Comparison of ENCODE assay signal across 9 cellular contexts in genomic region chrX:37846141-37846540, GRCh38. TPM values are rescaled to one million over a fixed set of nuclear protein-coding genes. Genes with fewer than 3 reads are reported as not detected.
DNase-seq lines count a peak whose midpoint lies in the region; ATAC-seq, FAIRE-seq and TF ChIP-seq lines count a peak whose summit lies in the region.
"Had no signal": no experiment of that assay in that cellular context is flagged by ENCODE, and none has a peak within 500 bp of the region (broad histone marks: within the 10 kb centered on the region; RNA-seq: fewer than 3 reads in every experiment).

No MANE protein-coding gene starts in this region.

- H3K27me3 ChIP-seq in esophagus (ENCODE audit: control insufficient read depth in 1 of 2, insufficient read depth in 2 of 2, low read length in 2 of 2) (peaks cover 0 to 3% of the 10 kb centered on the region in 2 donors), gastrocnemius medialis (no peaks in the 10 kb centered on the region), pancreas (no peaks in the 10 kb centered on the region), small intestine (ENCODE audit: control insufficient read depth in 2 of 2, insufficient read depth in 2 of 2, low read length in 2 of 2) (no peaks in the 10 kb centered on the region)

- in situ Hi-C loops in gastrocnemius medialis (cut with MboI; ENCODE audit: low sequenced_read_pairs in 4 of 4) = no loop called here

- H3K9me3 ChIP-seq in esophagus (ENCODE audit: control insufficient read depth in 2 of 2, insufficient read depth in 1 of 2, low read depth in 1 of 2, low read length in 1 of 2) (no peaks in the 10 kb centered on the region), gastrocnemius medialis (no peaks in the 10 kb centered on the region), pancreas (no peaks in the 10 kb centered on the region), small intestine (ENCODE audit: control insufficient read depth, low read depth) (no peaks in the 10 kb centered on the region)

- no peak for TF ChIP-seq POLR2A in gastrocnemius medialis (IDR thresholded peaks at IDR 0.05)

- H3K27ac ChIP-seq in esophagus (ENCODE audit: low read depth in 2 of 2, low read length in 1 of 2) (peak overlapping the region; percentile 30 to 82), gastrocnemius medialis (peak overlapping the region; percentile 86 to 90 (median 88)), pancreas (no peak overlapping the region), small intestine (ENCODE audit: low read depth in 1 of 2, low read length in 1 of 2) (peak overlapping the region in 1 of 2 donors; percentile 39)

- DNase-seq in NCI-H1417 (lab: John Stamatoyannopoulos, UW) = peak in 2 of 3 experiments; percentile 7 to 46
- DNase-seq in NCI-H1417 treated with DMSO at 0.1 percent for 48 hours (lab: John Stamatoyannopoulos, UW) = no peak
- DNase-seq in WTC11 (ENCODE audit: low spot score) = no peak
- DNase-seq in gastrocnemius medialis = no peak
- no peak for DNase-seq in pancreas
- DNase-seq in pons (ENCODE audit: low spot score) = no peak
- no peak for DNase-seq in small intestine

- H3K4me1 ChIP-seq in esophagus (ENCODE audit: control insufficient read depth in 2 of 2, insufficient read depth in 2 of 2, low read length in 1 of 2) (no peaks in the 10 kb centered on the region), gastrocnemius medialis (peaks cover 0 to 4% of the 10 kb centered on the region in 2 donors), pancreas (no peaks in the 10 kb centered on the region), small intestine (ENCODE audit: control insufficient read depth in 2 of 2, insufficient read depth in 1 of 2, low read depth in 1 of 2, low read length in 1 of 2) (no peaks in the 10 kb centered on the region)

- CTCF ChIA-PET in WTC11 (lab: Charles Lee) = no interaction called here

- H3K36me3 ChIP-seq in esophagus (ENCODE audit: control insufficient read depth in 2 of 2, insufficient read depth in 2 of 2, low read length in 1 of 2) = no peaks in the 10 kb centered on the region
- H3K36me3 ChIP-seq in gastrocnemius medialis = no peaks in the 10 kb centered on the region
- H3K36me3 ChIP-seq in pancreas = no peaks in the 10 kb centered on the region
- no peaks in the 10 kb centered on the region for H3K36me3 ChIP-seq in small intestine (ENCODE audit: control insufficient read depth in 2 of 2, insufficient read depth in 2 of 2, low read length in 2 of 2)

- WGBS in esophagus, 2 donors = 61 to 65% methylated on average over 3 of the region's 3 CpGs
- WGBS in pancreas, 2 donors = 74 to 83% methylated on average over 3 of the region's 3 CpGs
- 65 to 73% (median 73%) methylated on average over 3 of the region's 3 CpGs for WGBS in small intestine, 3 donors

- no peak for ATAC-seq in WTC11
- ATAC-seq in gastrocnemius medialis = no peak
- no peak for ATAC-seq in pancreas

- intact Hi-C loops in gastrocnemius medialis (cut with DNase I; ENCODE audit: low total_unique reads) = loop anchor here (2.0 kb wide), 1 partner anchor 27 kb away; no protein-coding TSS in a partner anchor
- intact Hi-C loops in pancreas (cut with DNase I) = no loop called here

- peaks cover 2% of the 10 kb centered on the region; the same call in 1 of the 2 replicates for H3K27me3 Mint-ChIP-seq in WTC11 (ENCODE audit: low read depth)

- no peaks in the 10 kb centered on the region for H3K4me1 Mint-ChIP-seq in WTC11

- POLR2A ChIA-PET in WTC11 (lab: Charles Lee) = no interaction called here

- H3K9me3 Mint-ChIP-seq in WTC11 = no peaks in the 10 kb centered on the region

- TF ChIP-seq CTCF in WTC11 (IDR thresholded peaks at IDR 0.05) = no peak
- no peak for TF ChIP-seq CTCF in gastrocnemius medialis (IDR thresholded peaks at IDR 0.05 in 4 of 5, conservative IDR thresholded peaks at IDR 0.05 in 1 of 5)
- no peak for TF ChIP-seq CTCF in pancreas (IDR thresholded peaks at IDR 0.05)

- H3K4me3 Mint-ChIP-seq in WTC11 = peak overlapping the region; percentile 56

- no peak overlapping the region for H3K27ac Mint-ChIP-seq in WTC11

- H3K4me3 ChIP-seq in esophagus (ENCODE audit: low read depth in 1 of 2, low read length in 2 of 2) = no peak overlapping the region
- peak overlapping the region in 2 of 4 donors; percentile 79 to 88 for H3K4me3 ChIP-seq in gastrocnemius medialis
- H3K4me3 ChIP-seq in pancreas = no peak overlapping the region
- H3K4me3 ChIP-seq in small intestine (ENCODE audit: low read depth in 1 of 2, low read length in 2 of 2) = no peak overlapping the region

- FAIRE-seq in pancreas (lab: Jason Lieb, UNC) (no peak), small intestine (lab: Jason Lieb, UNC) (no peak)
- FAIRE-seq: A204.1 had no signal

- no peaks in the 10 kb centered on the region for H3K36me3 Mint-ChIP-seq in WTC11

TF ChIP-seq in WTC11, 78 proteins besides CTCF, POLR2A, EP300 and RAD21:
- no peak for TF ChIP-seq USF1 (CRISPR knock-in tag; IDR thresholded peaks at IDR 0.05)
- no peak for TF ChIP-seq GRHL2 (CRISPR knock-in tag; IDR thresholded peaks at IDR 0.05; ENCODE audit: insufficient replicate concordance, severe bottlenecking)
- no peak for TF ChIP-seq FOXK1 (CRISPR knock-in tag; IDR thresholded peaks at IDR 0.05)
- TF ChIP-seq ELF4 (CRISPR knock-in tag; IDR thresholded peaks at IDR 0.05; ENCODE audit: low read depth) = no peak
TF ChIP-seq in WTC11: peak in this region for 0.

RNA-seq across cellular contexts. Expression of gene DYNLT3, which starts 1.2 kb away (rescaled TPM):
- total RNA-seq in WTC11 (2021) (5.1 to 6.1 TPM (median 5.7 TPM) in 3 replicates), gastrocnemius medialis (10 to 100 TPM; 12.7 to 22.2 (median 15.0) TPM), pancreas (10 to 100 TPM in 1 of 6 donors, 1 to 10 TPM in 5; 5.0 to 11.3 (median 6.8) TPM)
- polyA plus RNA-seq in esophagus (10 to 100 TPM; 37.6 to 42.4 TPM), pancreas (10 to 100 TPM in 1 of 2 donors, 1 to 10 TPM in 1; 8.5 to 18.8 TPM), small intestine (10 to 100 TPM in 2 of 3 donors, 1 to 10 TPM in 1; 9.2 to 17.1 (median 12.1) TPM)

Comparison
In these comparisons a context has a peak if more than half of its experiments do, and no peak if none do; other contexts are left out.
1. DNase-seq: peak in NCI-H1417 (2 of 3); none in NCI-H1417 treated with DMSO at 0.1 percent for 48 hours (single experiment), WTC11 (single experiment), gastrocnemius medialis (0 of 2), pancreas (0 of 6), pons (single experiment) and small intestine (single experiment).
2. H3K27ac ChIP-seq: peak in esophagus (2 of 2) and gastrocnemius medialis (4 of 4); none in pancreas (0 of 4).